ENCODE assay signal across 1 cellular context in the genomic region with DNA sequence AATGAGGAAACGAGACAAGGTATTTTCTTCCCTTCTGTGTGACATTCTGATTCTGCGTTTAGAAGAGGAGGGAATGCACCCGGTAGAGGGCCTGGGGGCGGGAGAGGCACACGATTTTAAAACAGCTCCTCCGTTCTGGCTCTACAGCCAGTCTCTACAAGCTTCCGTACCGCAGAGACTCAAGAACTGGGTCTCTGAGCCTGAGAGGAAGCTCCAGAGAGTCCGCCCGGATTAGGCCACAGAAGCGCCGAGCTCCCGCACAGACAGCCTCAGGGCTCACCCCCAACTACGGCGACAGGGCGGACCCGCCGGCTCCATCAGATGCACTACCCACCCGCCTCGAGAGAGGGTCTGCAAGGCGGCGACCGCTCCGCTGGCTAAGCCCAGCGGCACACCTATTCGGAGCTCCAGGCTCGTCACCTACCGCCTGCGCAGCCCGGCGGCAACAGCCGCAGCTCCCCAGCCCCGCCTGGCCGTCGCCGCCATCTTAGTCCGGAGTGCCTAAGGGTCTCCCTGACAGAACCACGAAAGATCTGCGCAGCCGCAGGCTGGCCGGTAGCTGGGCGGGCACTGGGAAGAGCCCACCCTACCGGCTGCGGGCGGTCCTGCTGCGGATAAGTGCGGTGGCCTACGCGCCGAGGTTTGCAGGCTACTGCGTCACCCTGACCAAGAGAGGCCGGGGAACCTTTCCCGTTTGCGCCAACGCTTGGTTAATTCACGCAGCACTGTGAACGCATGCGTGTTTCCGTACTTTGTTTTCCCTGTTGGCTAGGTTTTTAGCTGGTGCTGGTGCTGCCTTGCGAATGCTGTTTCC.
A peak's percentile ranks its signal among the peaks of the same experiment; 100 is the strongest.
TF ChIP-seq lines count a peak whose summit lies in the region.

NFU1 (minus strand) TSS at position 499 of the 814 bp plus-strand sequence; CDS start at position 486, 13 bp downstream.

TF ChIP-seq in HepG2, 621 proteins besides CTCF, POLR2A, EP300 and RAD21 (continued from another document and continues in another):
- TF ChIP-seq FOSL2 (CRISPR knock-in tag; IDR thresholded peaks at IDR 0.05) (peak; percentile 50; the same call in 1 of the 2 replicates), ATF5 (CRISPR knock-in tag; IDR thresholded peaks at IDR 0.05; ENCODE audit: low read depth) (no peak), HNRNPK (IDR thresholded peaks at IDR 0.05; ENCODE audit: low read depth, low read length, poor library complexity, severe bottlenecking) (peak; percentile 40), SATB2 (CRISPR knock-in tag; IDR thresholded peaks at IDR 0.05) (peak; percentile 82; the same call in 1 of the 2 replicates), ZNF468 (CRISPR knock-in tag; IDR thresholded peaks at IDR 0.05) (peak; percentile 73; the same call in 1 of the 2 replicates), ZSCAN5A (CRISPR knock-in tag; IDR thresholded peaks at IDR 0.05; ENCODE audit: borderline replicate concordance) (no peak), ZNF337 (CRISPR knock-in tag; IDR thresholded peaks at IDR 0.05; ENCODE audit: borderline replicate concordance, low read depth) (no peak; the same call in 1 of the 2 replicates), TCF7 (IDR thresholded peaks at IDR 0.05; ENCODE audit: low read depth) (no peak), JUN (CRISPR knock-in tag; IDR thresholded peaks at IDR 0.05) (0 out of 2 replicates have a peak, but pooled peaks have one; percentile 33), NCOA1 (CRISPR knock-in tag; IDR thresholded peaks at IDR 0.05) (peak; percentile 97), ZNF563 (CRISPR knock-in tag; IDR thresholded peaks at IDR 0.05) (peak; percentile 95), ZNF143 (CRISPR knock-in tag; IDR thresholded peaks at IDR 0.05) (peak; percentile 69), JUND (CRISPR knock-in tag; IDR thresholded peaks at IDR 0.05) (no peak), NAIF1 (CRISPR knock-in tag; IDR thresholded peaks at IDR 0.05; ENCODE audit: borderline replicate concordance) (peak; percentile 99), U2AF2 (IDR thresholded peaks at IDR 0.05; ENCODE audit: low read depth, low read length) (no peak), TGIF2 (CRISPR knock-in tag; IDR thresholded peaks at IDR 0.05) (peak; percentile 44; the same call in 1 of the 2 replicates), SNAPC4 (CRISPR knock-in tag; IDR thresholded peaks at IDR 0.05) (peak; percentile 78; the same call in 1 of the 2 replicates), NR2F1 (CRISPR knock-in tag; IDR thresholded peaks at IDR 0.05) (no peak), ZBTB33 (CRISPR knock-in tag; IDR thresholded peaks at IDR 0.05) (peak; percentile 41; the same call in 1 of the 2 replicates), ZBTB43 (CRISPR knock-in tag; conservative IDR thresholded peaks at IDR 0.05) (peak; percentile 73; the same call in 1 of the 2 replicates), ZNF34 (CRISPR knock-in tag; IDR thresholded peaks at IDR 0.05; ENCODE audit: borderline replicate concordance) (0 out of 2 replicates have a peak, but pooled peaks have one; percentile 75), ZNF460 (CRISPR knock-in tag; IDR thresholded peaks at IDR 0.05; ENCODE audit: borderline replicate concordance) (peak; percentile 26; the same call in 1 of the 2 replicates), TOE1 (CRISPR knock-in tag; IDR thresholded peaks at IDR 0.05) (peak; percentile 67; the same call in 1 of the 2 replicates), ZNF850 (CRISPR knock-in tag; conservative IDR thresholded peaks at IDR 0.05) (no peak), PRMT3 (CRISPR knock-in tag; IDR thresholded peaks at IDR 0.05; ENCODE audit: borderline replicate concordance, low read depth) (no peak), GMEB1 (CRISPR knock-in tag; IDR thresholded peaks at IDR 0.05; ENCODE audit: borderline replicate concordance) (peak; percentile 77), ZBTB7B (CRISPR knock-in tag; IDR thresholded peaks at IDR 0.05) (peak; percentile 90), HES4 (CRISPR knock-in tag; IDR thresholded peaks at IDR 0.05; ENCODE audit: borderline replicate concordance) (peak; percentile 64; the same call in 1 of the 2 replicates), NFYB (CRISPR knock-in tag; IDR thresholded peaks at IDR 0.05) (peak; percentile 43; the same call in 1 of the 2 replicates), NR3C1 (CRISPR knock-in tag; IDR thresholded peaks at IDR 0.05) (no peak), ZNF263 (CRISPR knock-in tag; IDR thresholded peaks at IDR 0.05) (no peak), ZFP36L1 (CRISPR knock-in tag; IDR thresholded peaks at IDR 0.05) (0 out of 2 replicates have a peak, but pooled peaks have one; percentile 96), MXD4 (CRISPR knock-in tag; IDR thresholded peaks at IDR 0.05) (peak; percentile 82; the same call in 1 of the 2 replicates), TAF1 (CRISPR knock-in tag; IDR thresholded peaks at IDR 0.05) (peak; percentile 100)
- TF ChIP-seq, protein P1, sequence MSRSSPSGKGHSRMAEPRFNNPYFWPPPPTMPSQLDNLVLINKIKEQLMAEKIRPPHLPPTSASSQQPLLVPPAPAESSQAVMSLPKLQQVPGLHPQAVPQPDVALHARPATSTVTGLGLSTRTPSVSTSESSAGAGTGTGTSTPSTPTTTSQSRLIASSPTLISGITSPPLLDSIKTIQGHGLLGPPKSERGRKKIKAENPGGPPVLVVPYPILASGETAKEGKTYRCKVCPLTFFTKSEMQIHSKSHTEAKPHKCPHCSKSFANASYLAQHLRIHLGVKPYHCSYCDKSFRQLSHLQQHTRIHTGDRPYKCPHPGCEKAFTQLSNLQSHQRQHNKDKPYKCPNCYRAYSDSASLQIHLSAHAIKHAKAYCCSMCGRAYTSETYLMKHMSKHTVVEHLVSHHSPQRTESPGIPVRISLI (CRISPR knock-in tag; IDR thresholded peaks at IDR 0.05; ENCODE audit: borderline replicate concordance), result peak; percentile 43; the same call in 1 of the 2 replicates
- TF ChIP-seq, protein P2, sequence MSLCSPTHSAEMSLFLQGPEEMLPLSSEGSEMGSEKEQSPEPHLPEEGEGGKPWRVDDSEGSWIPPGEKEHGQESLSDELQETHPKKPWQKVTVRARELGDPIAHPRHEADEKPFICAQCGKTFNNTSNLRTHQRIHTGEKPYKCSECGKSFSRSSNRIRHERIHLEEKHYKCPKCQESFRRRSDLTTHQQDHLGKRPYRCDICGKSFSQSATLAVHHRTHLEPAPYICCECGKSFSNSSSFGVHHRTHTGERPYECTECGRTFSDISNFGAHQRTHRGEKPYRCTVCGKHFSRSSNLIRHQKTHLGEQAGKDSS (CRISPR knock-in tag; IDR thresholded peaks at IDR 0.05; ENCODE audit: borderline replicate concordance, low read depth), result peak; percentile 82; the same call in 1 of the 2 replicates
- TF ChIP-seq, protein P3, sequence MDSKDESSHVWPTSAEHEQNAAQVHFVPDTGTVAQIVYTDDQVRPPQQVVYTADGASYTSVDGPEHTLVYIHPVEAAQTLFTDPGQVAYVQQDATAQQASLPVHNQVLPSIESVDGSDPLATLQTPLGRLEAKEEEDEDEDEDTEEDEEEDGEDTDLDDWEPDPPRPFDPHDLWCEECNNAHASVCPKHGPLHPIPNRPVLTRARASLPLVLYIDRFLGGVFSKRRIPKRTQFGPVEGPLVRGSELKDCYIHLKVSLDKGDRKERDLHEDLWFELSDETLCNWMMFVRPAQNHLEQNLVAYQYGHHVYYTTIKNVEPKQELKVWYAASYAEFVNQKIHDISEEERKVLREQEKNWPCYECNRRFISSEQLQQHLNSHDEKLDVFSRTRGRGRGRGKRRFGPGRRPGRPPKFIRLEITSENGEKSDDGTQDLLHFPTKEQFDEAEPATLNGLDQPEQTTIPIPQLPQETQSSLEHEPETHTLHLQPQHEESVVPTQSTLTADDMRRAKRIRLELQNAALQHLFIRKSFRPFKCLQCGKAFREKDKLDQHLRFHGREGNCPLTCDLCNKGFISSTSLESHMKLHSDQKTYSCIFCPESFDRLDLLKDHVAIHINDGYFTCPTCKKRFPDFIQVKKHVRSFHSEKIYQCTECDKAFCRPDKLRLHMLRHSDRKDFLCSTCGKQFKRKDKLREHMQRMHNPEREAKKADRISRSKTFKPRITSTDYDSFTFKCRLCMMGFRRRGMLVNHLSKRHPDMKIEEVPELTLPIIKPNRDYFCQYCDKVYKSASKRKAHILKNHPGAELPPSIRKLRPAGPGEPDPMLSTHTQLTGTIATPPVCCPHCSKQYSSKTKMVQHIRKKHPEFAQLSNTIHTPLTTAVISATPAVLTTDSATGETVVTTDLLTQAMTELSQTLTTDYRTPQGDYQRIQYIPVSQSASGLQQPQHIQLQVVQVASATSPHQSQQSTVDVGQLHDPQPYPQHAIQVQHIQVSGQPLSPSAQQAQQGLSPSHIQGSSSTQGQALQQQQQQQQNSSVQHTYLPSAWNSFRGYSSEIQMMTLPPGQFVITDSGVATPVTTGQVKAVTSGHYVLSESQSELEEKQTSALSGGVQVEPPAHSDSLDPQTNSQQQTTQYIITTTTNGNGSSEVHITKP (CRISPR knock-in tag; IDR thresholded peaks at IDR 0.05; ENCODE audit: low read depth), result peak; percentile 71; the same call in 1 of the 2 replicates
